Comparison of ENCODE assay signal across 2 cellular contexts in the genomic region with DNA sequence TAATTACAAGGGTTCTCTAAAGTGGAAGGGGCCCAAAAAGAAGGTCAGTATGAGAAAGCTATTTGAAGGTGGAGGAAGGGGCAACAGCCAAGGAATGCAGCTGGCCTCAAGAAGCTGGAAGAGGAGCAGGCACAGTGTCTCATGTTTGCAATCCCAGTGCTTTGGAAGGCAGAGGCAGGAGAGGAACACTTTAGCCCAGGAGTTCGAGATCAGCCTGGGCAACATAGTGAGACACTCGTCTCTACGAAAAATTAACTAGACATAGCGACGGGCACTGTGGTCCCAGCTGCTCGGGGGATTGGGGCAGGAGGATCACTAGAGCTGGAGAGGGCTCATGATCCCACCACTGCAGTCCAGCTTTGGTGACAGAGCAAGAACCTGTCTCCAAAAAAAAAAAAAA.
TF ChIP-seq lines count a peak whose summit lies in the region.

No MANE protein-coding gene starts in this region.

TF ChIP-seq in GM12878, 131 proteins besides CTCF, POLR2A, EP300 and RAD21:
- TF ChIP-seq, protein P1, sequence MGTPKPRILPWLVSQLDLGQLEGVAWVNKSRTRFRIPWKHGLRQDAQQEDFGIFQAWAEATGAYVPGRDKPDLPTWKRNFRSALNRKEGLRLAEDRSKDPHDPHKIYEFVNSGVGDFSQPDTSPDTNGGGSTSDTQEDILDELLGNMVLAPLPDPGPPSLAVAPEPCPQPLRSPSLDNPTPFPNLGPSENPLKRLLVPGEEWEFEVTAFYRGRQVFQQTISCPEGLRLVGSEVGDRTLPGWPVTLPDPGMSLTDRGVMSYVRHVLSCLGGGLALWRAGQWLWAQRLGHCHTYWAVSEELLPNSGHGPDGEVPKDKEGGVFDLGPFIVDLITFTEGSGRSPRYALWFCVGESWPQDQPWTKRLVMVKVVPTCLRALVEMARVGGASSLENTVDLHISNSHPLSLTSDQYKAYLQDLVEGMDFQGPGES (IDR thresholded peaks at IDR 0.05), result no peak
- TF ChIP-seq CBFB (IDR thresholded peaks at IDR 0.05; ENCODE audit: low read depth) (no peak), STAT1 (conservative IDR thresholded peaks at IDR 0.05) (no peak), MTA3 (IDR thresholded peaks at IDR 0.05; ENCODE audit: borderline replicate concordance, low read length) (no peak), NFIC (IDR thresholded peaks at IDR 0.05; ENCODE audit: low read depth, low read length) (no peak), JUNB (IDR thresholded peaks at IDR 0.05) (no peak), ZNF207 (IDR thresholded peaks at IDR 0.05; ENCODE audit: borderline replicate concordance) (no peak), HDGF (IDR thresholded peaks at IDR 0.05) (no peak), ZZZ3 (IDR thresholded peaks at IDR 0.05; ENCODE audit: control insufficient read depth, insufficient read length, low read depth) (no peak), CREM (IDR thresholded peaks at IDR 0.05; ENCODE audit: low read depth) (no peak), YY1 (IDR thresholded peaks at IDR 0.05; ENCODE audit: low read depth, low read length) (no peak), IRF4 (IDR thresholded peaks at IDR 0.05; ENCODE audit: low read depth, low read length) (no peak), RCOR1 (conservative IDR thresholded peaks at IDR 0.05; ENCODE audit: low read depth, low read length) (no peak)

TF ChIP-seq in HEK293T, 16 proteins besides CTCF, POLR2A, EP300 and RAD21:
- TF ChIP-seq, protein P2, sequence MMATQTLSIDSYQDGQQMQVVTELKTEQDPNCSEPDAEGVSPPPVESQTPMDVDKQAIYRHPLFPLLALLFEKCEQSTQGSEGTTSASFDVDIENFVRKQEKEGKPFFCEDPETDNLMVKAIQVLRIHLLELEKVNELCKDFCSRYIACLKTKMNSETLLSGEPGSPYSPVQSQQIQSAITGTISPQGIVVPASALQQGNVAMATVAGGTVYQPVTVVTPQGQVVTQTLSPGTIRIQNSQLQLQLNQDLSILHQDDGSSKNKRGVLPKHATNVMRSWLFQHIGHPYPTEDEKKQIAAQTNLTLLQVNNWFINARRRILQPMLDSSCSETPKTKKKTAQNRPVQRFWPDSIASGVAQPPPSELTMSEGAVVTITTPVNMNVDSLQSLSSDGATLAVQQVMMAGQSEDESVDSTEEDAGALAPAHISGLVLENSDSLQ (IDR thresholded peaks at IDR 0.05), result no peak
- no peak for TF ChIP-seq HDGF (IDR thresholded peaks at IDR 0.05; ENCODE audit: borderline replicate concordance)
- TF ChIP-seq TARDBP (IDR thresholded peaks at IDR 0.05), result no peak
- TF ChIP-seq L3MBTL2 (conservative IDR thresholded peaks at IDR 0.05), result no peak
- TF ChIP-seq ZNF384 (IDR thresholded peaks at IDR 0.05), result no peak
- no peak for TF ChIP-seq LEF1 (IDR thresholded peaks at IDR 0.05; ENCODE audit: borderline replicate concordance)
- no peak for TF ChIP-seq CTBP1 (IDR thresholded peaks at IDR 0.05; ENCODE audit: borderline replicate concordance)
- TF ChIP-seq BHLHE40 (IDR thresholded peaks at IDR 0.05; ENCODE audit: borderline replicate concordance), result no peak
- TF ChIP-seq ARNT (IDR thresholded peaks at IDR 0.05), result no peak
- no peak for TF ChIP-seq FOXM1 (IDR thresholded peaks at IDR 0.05; ENCODE audit: borderline replicate concordance)
- TF ChIP-seq SP1 (IDR thresholded peaks at IDR 0.05), result no peak
- TF ChIP-seq FOXK2 (IDR thresholded peaks at IDR 0.05), result no peak
- no peak for TF ChIP-seq SUZ12 (IDR thresholded peaks at IDR 0.05)
- no peak for TF ChIP-seq ELF4 (IDR thresholded peaks at IDR 0.05)
- TF ChIP-seq FOXA1 (IDR thresholded peaks at IDR 0.05), result no peak
- TF ChIP-seq NFRKB (IDR thresholded peaks at IDR 0.05), result no peak
